In genomic region chr12:48717252-48717695, GRCh38 we compare ENCODE assay signal across 8 cellular contexts. TPM values are rescaled to one million over a fixed set of nuclear protein-coding genes. Genes with fewer than 3 reads are reported as not detected.
DNase-seq lines count a peak whose midpoint lies in the region; ATAC-seq lines count a peak whose summit lies in the region.

No MANE protein-coding gene starts in this region.

- DNase-seq in CD4-positive, CD25-positive, alpha-beta regulatory T cell: peak in 1 of 3 donors; percentile 46
- DNase-seq in T-cell (no peak), fibroblast of peridontal ligament (ENCODE audit: extremely low read depth) (peak; percentile 50), pons (ENCODE audit: low spot score) (peak; percentile 8), anterior cingulate cortex (lab: John Stamatoyannopoulos, UW) (no peak)

- no peaks in the 10 kb centered on the region for H3K27me3 ChIP-seq in CD4-positive, CD25-positive, alpha-beta regulatory T cell (ENCODE audit: control insufficient read depth, insufficient read depth, low read length)

- peaks cover 23% of the 10 kb centered on the region for H3K36me3 ChIP-seq in CD4-positive, CD25-positive, alpha-beta regulatory T cell (ENCODE audit: control insufficient read depth, insufficient read depth, low read length)

- no peak for ATAC-seq in CD4-positive, CD25-positive, alpha-beta regulatory T cell (ENCODE audit: low read depth in 2 of 2)
- ATAC-seq in GM21786 (IDR thresholded peaks at IDR 0.05; ENCODE audit: unreplicated experiment) (peak; percentile 0), T-cell (replicated peaks in 1 of 4) (no peak), HG03095 (IDR thresholded peaks at IDR 0.05; ENCODE audit: unreplicated experiment) (no peak), HG03457 (IDR thresholded peaks at IDR 0.05; ENCODE audit: unreplicated experiment) (no peak)

- H3K4me3 Mint-ChIP-seq in CD4-positive, CD25-positive, alpha-beta regulatory T cell: peak overlapping the region; percentile 89 to 95 (median 92)
- peak overlapping the region; percentile 88 to 97 (median 91) for H3K4me3 Mint-ChIP-seq in T-cell

- no peaks in the 10 kb centered on the region for H3K27me3 Mint-ChIP-seq in CD4-positive, CD25-positive, alpha-beta regulatory T cell
- H3K27me3 Mint-ChIP-seq in T-cell: no peaks in the 10 kb centered on the region

- peak overlapping the region; percentile 88 for H3K4me3 ChIP-seq in CD4-positive, CD25-positive, alpha-beta regulatory T cell (ENCODE audit: low read depth, low read length)

- peaks cover 0 to 17% (median 4%) of the 10 kb centered on the region in 7 donors for H3K9me3 Mint-ChIP-seq in CD4-positive, CD25-positive, alpha-beta regulatory T cell
- H3K9me3 Mint-ChIP-seq in T-cell: peaks cover 11 to 14% (median 13%) of the 10 kb centered on the region in 3 donors

- H3K27ac ChIP-seq in CD4-positive, CD25-positive, alpha-beta regulatory T cell (ENCODE audit: insufficient read depth, low read length, poor library complexity, severe bottlenecking): peak overlapping the region; percentile 99

- CTCF ChIA-PET in T-cell (lab: Charles Lee): interaction anchor here (0.7 kb wide), 2 partner anchors 273 to 954 kb away, joined by 3 to 5 read pairs; no protein-coding TSS in a partner anchor

- peaks cover 6 to 49% (median 26%) of the 10 kb centered on the region in 4 donors for H3K4me1 Mint-ChIP-seq in CD4-positive, CD25-positive, alpha-beta regulatory T cell
- H3K4me1 Mint-ChIP-seq in T-cell: peaks cover 43 to 44% (median 43%) of the 10 kb centered on the region in 3 donors

- peaks cover 11 to 13% of the 10 kb centered on the region in 2 experiments for H3K9me3 ChIP-seq in CD4-positive, CD25-positive, alpha-beta regulatory T cell (ENCODE audit: control insufficient read depth in 2 of 2, low read length in 2 of 2)

- H3K27ac Mint-ChIP-seq in CD4-positive, CD25-positive, alpha-beta regulatory T cell: peak overlapping the region; percentile 96 to 99 (median 97)
- H3K27ac Mint-ChIP-seq in T-cell: peak overlapping the region; percentile 95 to 97

- H3K4me1 ChIP-seq in CD4-positive, CD25-positive, alpha-beta regulatory T cell (ENCODE audit: control insufficient read depth, insufficient read depth, low read length, poor library complexity, severe bottlenecking): peaks cover 41% of the 10 kb centered on the region

- POLR2A ChIA-PET in T-cell (lab: Charles Lee): interaction anchor here in 1 of 2 donors (0.5 kb wide), 1 partner anchor 1859 kb away, joined by 3 read pairs; no protein-coding TSS in a partner anchor

- peaks cover 26% of the 10 kb centered on the region for H3K36me3 Mint-ChIP-seq in CD4-positive, CD25-positive, alpha-beta regulatory T cell
- H3K36me3 Mint-ChIP-seq in T-cell: peaks cover 26% of the 10 kb centered on the region

RNA-seq across cellular contexts. Expression of gene CCNT1, which starts 0.8 kb away (rescaled TPM):
- total RNA-seq in CD4-positive, CD25-positive, alpha-beta regulatory T cell: 117 TPM
- 10 to 100 TPM; 11.4 to 21.0 (median 16.1) TPM for polyA plus RNA-seq in CD4-positive, CD25-positive, alpha-beta regulatory T cell
- total RNA-seq in T-cell: 100 to 1,000 TPM in 2 of 5 donors, 10 to 100 TPM in 3; 49.6 to 109 (median 57.7) TPM

RNA-seq across cellular contexts. Expression of gene KANSL2, which starts 35.2 kb away (rescaled TPM):
- 116 TPM for total RNA-seq in CD4-positive, CD25-positive, alpha-beta regulatory T cell
- polyA plus RNA-seq in CD4-positive, CD25-positive, alpha-beta regulatory T cell: 10 to 100 TPM; 30.9 to 40.8 (median 39.7) TPM
- 100 to 1,000 TPM in 2 of 5 donors, 10 to 100 TPM in 3; 64.1 to 118 (median 66.4) TPM for total RNA-seq in T-cell

Comparison
In these comparisons a context has a peak if more than half of its experiments do, and no peak if none do; other contexts are left out.
1. DNase-seq: peak in fibroblast of peridontal ligament (single experiment) and pons (single experiment); none in T-cell (0 of 34) and anterior cingulate cortex (0 of 58).